Comparison of ENCODE assay signal across 1 cellular context in the genomic region with DNA sequence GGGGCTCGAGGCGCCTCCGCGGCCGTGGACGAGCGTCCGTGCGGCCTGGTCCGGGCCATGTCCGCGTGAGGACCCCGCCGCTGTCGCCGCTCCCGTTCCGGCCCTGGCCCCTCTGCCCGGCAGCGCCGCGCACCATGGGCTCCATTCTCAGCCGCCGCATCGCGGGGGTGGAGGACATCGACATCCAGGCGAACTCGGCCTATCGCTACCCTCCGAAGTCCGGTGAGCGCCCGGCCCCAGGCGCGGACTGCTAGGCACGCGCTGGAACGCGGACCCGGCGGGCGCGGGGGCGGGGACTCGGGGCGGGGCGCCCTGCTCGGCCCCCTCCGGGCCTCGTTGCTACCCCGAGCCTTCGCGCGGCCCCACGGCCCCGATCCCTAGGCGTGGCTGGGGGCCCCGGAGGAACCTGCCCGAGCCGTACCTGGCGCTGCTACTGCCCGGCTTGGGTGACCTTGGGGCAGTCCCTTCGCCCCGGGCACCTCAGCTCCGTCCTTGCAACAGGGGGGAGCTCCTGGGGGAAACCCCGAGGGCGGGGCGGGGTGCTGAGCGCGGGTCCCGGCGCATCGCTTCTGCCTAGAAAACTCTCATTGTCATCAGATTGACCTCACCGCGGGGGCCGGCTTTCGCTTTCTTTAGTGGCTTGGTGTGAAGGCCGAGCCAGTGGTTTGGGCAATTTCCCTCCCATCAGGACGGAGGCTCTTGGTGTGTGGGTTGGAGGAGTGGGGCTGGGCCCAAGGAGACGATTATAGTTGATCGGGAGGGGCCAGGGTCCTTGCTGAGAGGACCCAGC.
TF ChIP-seq lines count a peak whose summit lies in the region.

No MANE protein-coding gene starts in this region.

TF ChIP-seq in HepG2, 621 proteins besides CTCF, POLR2A, EP300 and RAD21 (continued from another document and continues in another):
- TF ChIP-seq, protein P1, sequence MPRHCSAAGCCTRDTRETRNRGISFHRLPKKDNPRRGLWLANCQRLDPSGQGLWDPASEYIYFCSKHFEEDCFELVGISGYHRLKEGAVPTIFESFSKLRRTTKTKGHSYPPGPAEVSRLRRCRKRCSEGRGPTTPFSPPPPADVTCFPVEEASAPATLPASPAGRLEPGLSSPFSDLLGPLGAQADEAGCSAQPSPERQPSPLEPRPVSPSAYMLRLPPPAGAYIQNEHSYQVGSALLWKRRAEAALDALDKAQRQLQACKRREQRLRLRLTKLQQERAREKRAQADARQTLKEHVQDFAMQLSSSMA (CRISPR knock-in tag; IDR thresholded peaks at IDR 0.05), result 0 out of 2 replicates have a peak, but pooled peaks have one; percentile 10
- TF ChIP-seq SALL1 (CRISPR knock-in tag; IDR thresholded peaks at IDR 0.05), result peak; percentile 40; the same call in 1 of the 2 replicates
- no peak for TF ChIP-seq ZNF674 (CRISPR knock-in tag; IDR thresholded peaks at IDR 0.05; ENCODE audit: low read depth)
- peak; percentile 28; the same call in 1 of the 2 replicates for TF ChIP-seq ZBED4 (CRISPR knock-in tag; IDR thresholded peaks at IDR 0.05; ENCODE audit: borderline replicate concordance)
- no peak for TF ChIP-seq ZNF747 (CRISPR knock-in tag; IDR thresholded peaks at IDR 0.05; ENCODE audit: borderline replicate concordance)
- no peak for TF ChIP-seq SIN3B (IDR thresholded peaks at IDR 0.05; ENCODE audit: low read length)
- no peak for TF ChIP-seq RBM39 (IDR thresholded peaks at IDR 0.05; ENCODE audit: low read depth, low read length, poor library complexity, severe bottlenecking)
- peak; percentile 48; the same call in 1 of the 2 replicates for TF ChIP-seq ZBTB25 (CRISPR knock-in tag; IDR thresholded peaks at IDR 0.05)
- TF ChIP-seq BHLHE40 (IDR thresholded peaks at IDR 0.05; ENCODE audit: low read length), result no peak
- TF ChIP-seq, protein P2, sequence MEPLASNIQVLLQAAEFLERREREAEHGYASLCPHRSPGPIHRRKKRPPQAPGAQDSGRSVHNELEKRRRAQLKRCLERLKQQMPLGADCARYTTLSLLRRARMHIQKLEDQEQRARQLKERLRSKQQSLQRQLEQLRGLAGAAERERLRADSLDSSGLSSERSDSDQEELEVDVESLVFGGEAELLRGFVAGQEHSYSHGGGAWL (CRISPR knock-in tag; IDR thresholded peaks at IDR 0.05), result no peak; the same call in 1 of the 2 replicates
- no peak for TF ChIP-seq FOSL1 (CRISPR knock-in tag; IDR thresholded peaks at IDR 0.05; ENCODE audit: borderline replicate concordance)
- TF ChIP-seq NCOA1 (CRISPR knock-in tag; IDR thresholded peaks at IDR 0.05), result no peak
- TF ChIP-seq ZNF441 (CRISPR knock-in tag; IDR thresholded peaks at IDR 0.05; ENCODE audit: borderline replicate concordance), result 0 out of 2 replicates have a peak, but pooled peaks have one; percentile 38
- TF ChIP-seq ZSCAN12 (CRISPR knock-in tag; IDR thresholded peaks at IDR 0.05), result no peak
- no peak for TF ChIP-seq ZNF841 (CRISPR knock-in tag; IDR thresholded peaks at IDR 0.05; ENCODE audit: borderline replicate concordance)
- TF ChIP-seq DMAP1 (CRISPR knock-in tag; IDR thresholded peaks at IDR 0.05), result peak; percentile 82; the same call in 1 of the 2 replicates
- TF ChIP-seq, protein P3, sequence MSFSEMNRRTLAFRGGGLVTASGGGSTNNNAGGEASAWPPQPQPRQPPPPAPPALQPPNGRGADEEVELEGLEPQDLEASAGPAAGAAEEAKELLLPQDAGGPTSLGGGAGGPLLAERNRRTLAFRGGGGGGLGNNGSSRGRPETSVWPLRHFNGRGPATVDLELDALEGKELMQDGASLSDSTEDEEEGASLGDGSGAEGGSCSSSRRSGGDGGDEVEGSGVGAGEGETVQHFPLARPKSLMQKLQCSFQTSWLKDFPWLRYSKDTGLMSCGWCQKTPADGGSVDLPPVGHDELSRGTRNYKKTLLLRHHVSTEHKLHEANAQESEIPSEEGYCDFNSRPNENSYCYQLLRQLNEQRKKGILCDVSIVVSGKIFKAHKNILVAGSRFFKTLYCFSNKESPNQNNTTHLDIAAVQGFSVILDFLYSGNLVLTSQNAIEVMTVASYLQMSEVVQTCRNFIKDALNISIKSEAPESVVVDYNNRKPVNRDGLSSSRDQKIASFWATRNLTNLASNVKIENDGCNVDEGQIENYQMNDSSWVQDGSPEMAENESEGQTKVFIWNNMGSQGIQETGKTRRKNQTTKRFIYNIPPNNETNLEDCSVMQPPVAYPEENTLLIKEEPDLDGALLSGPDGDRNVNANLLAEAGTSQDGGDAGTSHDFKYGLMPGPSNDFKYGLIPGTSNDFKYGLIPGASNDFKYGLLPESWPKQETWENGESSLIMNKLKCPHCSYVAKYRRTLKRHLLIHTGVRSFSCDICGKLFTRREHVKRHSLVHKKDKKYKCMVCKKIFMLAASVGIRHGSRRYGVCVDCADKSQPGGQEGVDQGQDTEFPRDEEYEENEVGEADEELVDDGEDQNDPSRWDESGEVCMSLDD (CRISPR knock-in tag; IDR thresholded peaks at IDR 0.05; ENCODE audit: borderline replicate concordance), result no peak
- TF ChIP-seq ELF1 (CRISPR knock-in tag; IDR thresholded peaks at IDR 0.05), result peak; percentile 16; the same call in 1 of the 2 replicates
- no peak; a peak in 2 of 4 replicates for TF ChIP-seq HMGXB4 (CRISPR knock-in tag; IDR thresholded peaks at IDR 0.05; ENCODE audit: borderline replicate concordance in 1 of 2, low read depth in 1 of 2)
- TF ChIP-seq ETV6 (CRISPR knock-in tag; conservative IDR thresholded peaks at IDR 0.05), result no peak; the same call in 1 of the 2 replicates
- TF ChIP-seq FOXJ3 (CRISPR knock-in tag; IDR thresholded peaks at IDR 0.05; ENCODE audit: borderline replicate concordance), result no peak
- TF ChIP-seq ZNF766 (CRISPR knock-in tag; IDR thresholded peaks at IDR 0.05; ENCODE audit: borderline replicate concordance), result no peak
- TF ChIP-seq FOXA1 (IDR thresholded peaks at IDR 0.05), result no peak
- no peak for TF ChIP-seq FOXA1 (CRISPR knock-in tag; IDR thresholded peaks at IDR 0.05)
- no peak for TF ChIP-seq FOXA3 (CRISPR knock-in tag; IDR thresholded peaks at IDR 0.05)
- TF ChIP-seq SRSF9 (IDR thresholded peaks at IDR 0.05; ENCODE audit: borderline replicate concordance, insufficient read depth, low read depth, low read length, poor library complexity, severe bottlenecking), result no peak
- TF ChIP-seq ZNF710 (CRISPR knock-in tag; IDR thresholded peaks at IDR 0.05; ENCODE audit: borderline replicate concordance), result no peak
- no peak for TF ChIP-seq KDM5B (CRISPR knock-in tag; IDR thresholded peaks at IDR 0.05; ENCODE audit: borderline replicate concordance)
- TF ChIP-seq, protein P4, sequence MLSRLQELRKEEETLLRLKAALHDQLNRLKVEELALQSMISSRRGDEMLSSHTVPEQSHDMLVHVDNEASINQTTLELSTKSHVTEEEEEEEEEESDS (CRISPR knock-in tag; IDR thresholded peaks at IDR 0.05; ENCODE audit: borderline replicate concordance), result no peak
- no peak for TF ChIP-seq TCF12 (IDR thresholded peaks at IDR 0.05)
- peak; percentile 25; the same call in 1 of the 2 replicates for TF ChIP-seq TCF12 (CRISPR knock-in tag; IDR thresholded peaks at IDR 0.05)
- no peak for TF ChIP-seq GPN1 (CRISPR knock-in tag; IDR thresholded peaks at IDR 0.05; ENCODE audit: borderline replicate concordance)
- peak; percentile 5; the same call in 1 of the 2 replicates for TF ChIP-seq SAFB2 (CRISPR knock-in tag; IDR thresholded peaks at IDR 0.05; ENCODE audit: borderline replicate concordance, low read depth)
- no peak for TF ChIP-seq ATF7 (IDR thresholded peaks at IDR 0.05)
- no peak for TF ChIP-seq ATF7 (CRISPR knock-in tag; IDR thresholded peaks at IDR 0.05)
- no peak for TF ChIP-seq CC2D1A (CRISPR knock-in tag; IDR thresholded peaks at IDR 0.05)
- TF ChIP-seq ZNF607 (CRISPR knock-in tag; IDR thresholded peaks at IDR 0.05; ENCODE audit: borderline replicate concordance), result peak; percentile 79
- TF ChIP-seq ADNP (CRISPR knock-in tag; IDR thresholded peaks at IDR 0.05), result no peak
- TF ChIP-seq HDAC6 (IDR thresholded peaks at IDR 0.05; ENCODE audit: low read depth, low read length), result no peak
- no peak for TF ChIP-seq ATF2 (CRISPR knock-in tag; IDR thresholded peaks at IDR 0.05)
- TF ChIP-seq, protein P5, sequence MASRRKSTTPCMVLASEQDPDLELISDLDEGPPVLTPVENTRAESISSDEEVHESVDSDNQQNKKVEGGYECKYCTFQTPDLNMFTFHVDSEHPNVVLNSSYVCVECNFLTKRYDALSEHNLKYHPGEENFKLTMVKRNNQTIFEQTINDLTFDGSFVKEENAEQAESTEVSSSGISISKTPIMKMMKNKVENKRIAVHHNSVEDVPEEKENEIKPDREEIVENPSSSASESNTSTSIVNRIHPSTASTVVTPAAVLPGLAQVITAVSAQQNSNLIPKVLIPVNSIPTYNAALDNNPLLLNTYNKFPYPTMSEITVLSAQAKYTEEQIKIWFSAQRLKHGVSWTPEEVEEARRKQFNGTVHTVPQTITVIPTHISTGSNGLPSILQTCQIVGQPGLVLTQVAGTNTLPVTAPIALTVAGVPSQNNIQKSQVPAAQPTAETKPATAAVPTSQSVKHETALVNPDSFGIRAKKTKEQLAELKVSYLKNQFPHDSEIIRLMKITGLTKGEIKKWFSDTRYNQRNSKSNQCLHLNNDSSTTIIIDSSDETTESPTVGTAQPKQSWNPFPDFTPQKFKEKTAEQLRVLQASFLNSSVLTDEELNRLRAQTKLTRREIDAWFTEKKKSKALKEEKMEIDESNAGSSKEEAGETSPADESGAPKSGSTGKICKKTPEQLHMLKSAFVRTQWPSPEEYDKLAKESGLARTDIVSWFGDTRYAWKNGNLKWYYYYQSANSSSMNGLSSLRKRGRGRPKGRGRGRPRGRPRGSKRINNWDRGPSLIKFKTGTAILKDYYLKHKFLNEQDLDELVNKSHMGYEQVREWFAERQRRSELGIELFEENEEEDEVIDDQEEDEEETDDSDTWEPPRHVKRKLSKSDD (CRISPR knock-in tag; IDR thresholded peaks at IDR 0.05; ENCODE audit: low read depth), result no peak; the same call in 1 of the 2 replicates
